In genomic region chrX:53682885-53683555, GRCh38 we compare ENCODE assay signal across 8 cellular contexts.
DNase-seq lines count a peak whose midpoint lies in the region; ATAC-seq and TF ChIP-seq lines count a peak whose summit lies in the region.

No MANE protein-coding gene starts in this region.

- H3K36me3 Mint-ChIP-seq in nephron (ENCODE audit: low read depth) = peaks cover 28% of the 10 kb centered on the region

- DNase-seq in activated T-cell treated with anti-CD3 and anti-CD28 coated beads for 24 hours (ENCODE audit: low read depth) = peak; percentile 15
- no peak for DNase-seq in activated T-cell treated with anti-CD3 and anti-CD28 coated beads, Interleukin-2, amount 50 U/mL, for 1 hour
- peak; percentile 52 for DNase-seq in NCI-H2171 treated with DMSO at 0.1 percent for 48 hours (lab: John Stamatoyannopoulos, UW)
- DNase-seq in activated CD4-positive, alpha-beta T cell treated with anti-CD3 and anti-CD28 coated beads for 4 hours = peak; percentile 22 to 25
- no peak for DNase-seq in epithelial cell of prostate (ENCODE audit: low read depth, low spot score)
- no peak for DNase-seq in amniotic stem cell (lab: John Stamatoyannopoulos, UW)

- TF ChIP-seq CTCF in nephron (IDR thresholded peaks at IDR 0.05; ENCODE audit: unreplicated experiment in 3 of 3) = no peak

- ATAC-seq in GM21390 (IDR thresholded peaks at IDR 0.05; ENCODE audit: unreplicated experiment) = no peak

- no peaks in the 10 kb centered on the region for H3K27me3 Mint-ChIP-seq in nephron (ENCODE audit: low read depth)

- H3K4me1 Mint-ChIP-seq in nephron = peaks cover 9% of the 10 kb centered on the region

- H3K27ac Mint-ChIP-seq in nephron = peak overlapping the region; percentile 96 to 100 (median 100)

- peak overlapping the region; percentile 92 to 99 (median 95) for H3K4me3 Mint-ChIP-seq in nephron

- H3K27ac ChIP-seq in epithelial cell of prostate = peak overlapping the region; percentile 85

- H3K9me3 Mint-ChIP-seq in nephron = peaks cover 6% of the 10 kb centered on the region

Comparison
In these comparisons a context has a peak if more than half of its experiments do, and no peak if none do; other contexts are left out.
1. DNase-seq: peak in activated T-cell treated with anti-CD3 and anti-CD28 coated beads for 24 hours (single experiment), NCI-H2171 treated with DMSO at 0.1 percent for 48 hours (single experiment) and activated CD4-positive, alpha-beta T cell treated with anti-CD3 and anti-CD28 coated beads for 4 hours (2 of 2); none in activated T-cell treated with anti-CD3 and anti-CD28 coated beads, Interleukin-2, amount 50 U/mL, for 1 hour (single experiment), epithelial cell of prostate (single experiment) and amniotic stem cell (single experiment).